Comparison of ENCODE assay signal across 8 cellular contexts in the genomic region with DNA sequence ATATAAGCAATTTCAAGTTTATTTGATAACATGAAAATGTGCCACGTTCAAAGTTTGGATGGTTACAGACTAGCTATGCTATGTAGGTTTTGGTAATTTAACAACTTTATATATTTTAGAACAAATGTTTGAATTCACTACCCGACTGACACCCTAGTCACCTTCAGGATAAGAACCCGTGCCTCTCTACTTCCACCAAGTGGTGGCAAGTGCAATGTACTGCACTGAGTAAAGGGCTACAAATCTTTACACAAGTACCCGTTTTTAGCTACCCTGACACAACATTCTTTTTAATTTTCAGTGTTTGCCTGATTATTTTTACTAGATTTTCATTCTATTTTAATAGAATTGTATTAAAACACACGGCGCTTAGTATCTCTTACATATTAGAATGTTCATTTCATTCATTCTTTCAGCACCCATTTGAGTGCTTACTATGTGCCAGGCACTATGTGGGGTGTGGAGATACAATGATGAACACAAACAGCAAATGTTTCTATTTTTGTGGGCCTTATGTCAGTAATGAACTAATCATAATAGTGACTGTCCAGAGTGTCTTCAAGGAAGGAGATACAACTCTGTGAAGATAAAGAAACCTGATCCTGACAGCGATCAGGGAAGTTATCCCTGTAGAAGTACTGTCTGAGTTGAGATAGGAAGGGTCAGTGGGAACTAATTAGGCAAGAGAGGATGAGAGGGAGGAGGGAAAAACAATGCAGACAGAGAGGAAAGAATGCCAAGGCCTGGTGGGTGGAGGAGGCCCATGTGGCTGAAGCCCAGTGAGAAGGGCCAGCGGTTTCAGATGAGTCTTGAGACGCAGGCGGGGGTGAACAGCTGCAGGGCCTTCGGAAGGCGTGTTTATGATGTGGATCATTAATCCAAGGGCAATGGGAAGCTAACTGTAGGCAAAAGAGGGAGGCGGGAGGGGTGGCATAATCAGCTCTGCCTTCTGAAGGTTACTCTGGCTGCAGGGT. TPM values are rescaled to one million over a fixed set of nuclear protein-coding genes. Genes with fewer than 3 reads are reported as not detected.
DNase-seq lines count a peak whose midpoint lies in the region; ATAC-seq and TF ChIP-seq lines count a peak whose summit lies in the region.

No MANE protein-coding gene starts in this region.

- H3K9me3 ChIP-seq in HCT116 (ENCODE audit: control insufficient read depth in 1 of 2, insufficient read depth in 1 of 2, low read depth in 1 of 2, low read length in 2 of 2) (no peaks in the 10 kb centered on the region), spleen (no peaks in the 10 kb centered on the region)

- WGBS in spleen, 5 donors, result 55 to 59% (median 57%) methylated on average over 13 of the region's 13 CpGs

- H2AFZ ChIP-seq in HCT116 (ENCODE audit: low read depth, low read length, poor library complexity, severe bottlenecking), result no peak overlapping the region

- no peaks in the 10 kb centered on the region for H3K27me3 ChIP-seq in HCT116 (ENCODE audit: insufficient read depth, low read length)
- peaks cover 0 to 4% (median 0%) of the 10 kb centered on the region in 7 donors for H3K27me3 ChIP-seq in spleen (replicated peaks in 1 of 7)

- H3K9ac ChIP-seq in HCT116 (ENCODE audit: low read length), result no peak overlapping the region

- TF ChIP-seq POLR2A in HCT116 (IDR thresholded peaks at IDR 0.05; ENCODE audit: borderline replicate concordance, extremely low read depth, insufficient read depth, insufficient read length) (no peak), spleen (IDR thresholded peaks at IDR 0.05) (no peak)

- no peaks in the 10 kb centered on the region for H4K20me1 ChIP-seq in HCT116 (ENCODE audit: insufficient read depth)

- H3K27ac ChIP-seq in HCT116 (ENCODE audit: low read depth, low read length), result no peak overlapping the region
- H3K27ac ChIP-seq in spleen, result no peak overlapping the region

- peak; percentile 64 for TF ChIP-seq RAD21 in HCT116 (IDR thresholded peaks at IDR 0.05; ENCODE audit: low read depth)

- no peaks in the 10 kb centered on the region for H3K79me2 ChIP-seq in HCT116 (ENCODE audit: insufficient read depth, low read length)

- peak; percentile 52 for DNase-seq in NCI-H2171 treated with DMSO at 0.1 percent for 48 hours (lab: John Stamatoyannopoulos, UW)
- DNase-seq in NCI-H2171 (lab: John Stamatoyannopoulos, UW), result no peak
- peak; percentile 45 for DNase-seq in HCT116 (ENCODE audit: low read depth, low spot score)
- peak; percentile 18 for DNase-seq in NCI-H345 (lab: John Stamatoyannopoulos, UW)
- peak; percentile 27 for DNase-seq in activated CD4-positive, alpha-beta T cell treated with anti-CD3 and anti-CD28 coated beads, Interleukin-2, amount 50 U/mL, for 1 hour
- DNase-seq in foreskin melanocyte, result peak; percentile 20
- DNase-seq in spleen, result no peak
- DNase-seq in cortex of kidney (lab: John Stamatoyannopoulos, UW), result no peak

- no peaks in the 10 kb centered on the region for H3K9me2 ChIP-seq in HCT116 (ENCODE audit: insufficient read depth)

- POLR2A ChIA-PET in HCT116 (lab: Charles Lee), result interaction anchor here (0.8 kb wide), 1 partner anchor 130 kb away, joined by 3 read pairs; no protein-coding TSS in a partner anchor

- CTCF ChIA-PET in HCT116 (lab: Charles Lee), result interaction anchor here (0.8 to 1.9 kb wide), 6 partner anchors 10 to 258 kb away, joined by 3 to 10 read pairs (median 4); no protein-coding TSS in a partner anchor

- TF ChIP-seq CTCF in HCT116 (IDR thresholded peaks at IDR 0.05 in 2 of 3, conservative IDR thresholded peaks at IDR 0.05 in 1 of 3; ENCODE audit: borderline replicate concordance in 1 of 3, insufficient read depth in 1 of 3, low read depth in 2 of 3, low read length in 2 of 3), result peak; percentile 39 to 82 (median 77); a peak in 5 of 6 replicates
- TF ChIP-seq CTCF in spleen (IDR thresholded peaks at IDR 0.05 in 8 of 11, conservative IDR thresholded peaks at IDR 0.05 in 3 of 11), result peak in 9 of 11 experiments; percentile 22 to 69 (median 55)

- BruUV-seq in HCT116 (replicated peaks; lab: Mats Ljungman, UMichigan), result no TSS peak

- peak; percentile 57 for ATAC-seq in HCT116

- H3K4me3 ChIP-seq in HCT116 (replicated peaks in 1 of 2; ENCODE audit: low read depth in 1 of 2, low read length in 2 of 2), result no peak overlapping the region
- no peak overlapping the region for H3K4me3 ChIP-seq in spleen

- H3K4me1 ChIP-seq in HCT116 (ENCODE audit: control insufficient read depth in 1 of 2, insufficient read depth in 2 of 2, low read length in 2 of 2), result peaks cover 10 to 16% of the 10 kb centered on the region in 2 experiments; a peak in 3 of 4 replicates
- peaks cover 7 to 25% (median 21%) of the 10 kb centered on the region in 6 donors for H3K4me1 ChIP-seq in spleen

- RAD21 ChIA-PET in HCT116 (lab: Charles Lee; ENCODE audit: low non-redundant PET in 1 of 2, low total read pairs in 2 of 2, uncharacterized antibody in 2 of 2, unreplicated experiment in 2 of 2), result interaction anchor here in 1 of 2 experiments (0.9 kb wide), 1 partner anchor 258 kb away, joined by 3 read pairs; the partner anchor contains the start of gene PSMG1

- H3K4me2 ChIP-seq in HCT116 (ENCODE audit: low read length), result no peak overlapping the region

- H3K36me3 ChIP-seq in HCT116 (ENCODE audit: control insufficient read depth in 1 of 2, insufficient read depth in 2 of 2, low read length in 2 of 2), result no peaks in the 10 kb centered on the region
- H3K36me3 ChIP-seq in spleen, result no peaks in the 10 kb centered on the region

- intact Hi-C loops in HCT116 (cut with micrococcal nuclease), result loop anchor here (10.0 kb wide), 1 partner anchor 257 kb away; the partner anchor contains the start of gene PSMG1
- intact Hi-C loops in spleen (cut with DNase I; ENCODE audit: low total_unique reads), result no loop called here

TF ChIP-seq in HCT116, 20 proteins besides CTCF, POLR2A, EP300 and RAD21:
- TF ChIP-seq SIN3A (IDR thresholded peaks at IDR 0.05; ENCODE audit: low read depth) (no peak), ZFX (IDR thresholded peaks at IDR 0.05) (no peak), CEBPB (IDR thresholded peaks at IDR 0.05; ENCODE audit: low read depth) (no peak), TCF7L2 (IDR thresholded peaks at IDR 0.05; ENCODE audit: borderline replicate concordance, extremely low read depth, insufficient read depth, insufficient read length) (no peak), FOSL1 (IDR thresholded peaks at IDR 0.05; ENCODE audit: low read depth) (no peak), ELF1 (IDR thresholded peaks at IDR 0.05; ENCODE audit: borderline replicate concordance, low read depth) (no peak), SP1 (IDR thresholded peaks at IDR 0.05; ENCODE audit: low read depth) (no peak), JUND (IDR thresholded peaks at IDR 0.05) (no peak), ZNF274 (IDR thresholded peaks at IDR 0.05; ENCODE audit: low read depth, low read length) (no peak), EZH2 (IDR thresholded peaks at IDR 0.05) (no peak), CBX3 (IDR thresholded peaks at IDR 0.05; ENCODE audit: low read depth) (no peak), SRF (IDR thresholded peaks at IDR 0.05; ENCODE audit: low read depth) (no peak)
- TF ChIP-seq, protein P1, sequence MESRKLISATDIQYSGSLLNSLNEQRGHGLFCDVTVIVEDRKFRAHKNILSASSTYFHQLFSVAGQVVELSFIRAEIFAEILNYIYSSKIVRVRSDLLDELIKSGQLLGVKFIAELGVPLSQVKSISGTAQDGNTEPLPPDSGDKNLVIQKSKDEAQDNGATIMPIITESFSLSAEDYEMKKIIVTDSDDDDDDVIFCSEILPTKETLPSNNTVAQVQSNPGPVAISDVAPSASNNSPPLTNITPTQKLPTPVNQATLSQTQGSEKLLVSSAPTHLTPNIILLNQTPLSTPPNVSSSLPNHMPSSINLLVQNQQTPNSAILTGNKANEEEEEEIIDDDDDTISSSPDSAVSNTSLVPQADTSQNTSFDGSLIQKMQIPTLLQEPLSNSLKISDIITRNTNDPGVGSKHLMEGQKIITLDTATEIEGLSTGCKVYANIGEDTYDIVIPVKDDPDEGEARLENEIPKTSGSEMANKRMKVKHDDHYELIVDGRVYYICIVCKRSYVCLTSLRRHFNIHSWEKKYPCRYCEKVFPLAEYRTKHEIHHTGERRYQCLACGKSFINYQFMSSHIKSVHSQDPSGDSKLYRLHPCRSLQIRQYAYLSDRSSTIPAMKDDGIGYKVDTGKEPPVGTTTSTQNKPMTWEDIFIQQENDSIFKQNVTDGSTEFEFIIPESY (IDR thresholded peaks at IDR 0.05; ENCODE audit: extremely low read depth, insufficient replicate concordance, low read length), result no peak
TF ChIP-seq in HCT116: peak in this region for 0.

RNA-seq across cellular contexts. Expression of gene LCA5L, which starts 3.8 kb away (rescaled TPM):
- total RNA-seq in HCT116 (2021; ENCODE audit: unreplicated experiment) (1.9 TPM), spleen (1 to 10 TPM in 1 of 7 donors, under 1 TPM in 5, not detected in 1; 0.40 to 1.3 (median 0.71) TPM)
- 0.67 and 0.87 TPM in 2 replicates for polyA plus RNA-seq in HCT116 (2012)
- polyA plus RNA-seq in spleen, result under 1 TPM; 0.26 to 0.38 (median 0.26) TPM

RNA-seq across cellular contexts. Expression of gene SH3BGR, which starts 10.0 kb away (rescaled TPM):
- total RNA-seq in HCT116 (2021; ENCODE audit: unreplicated experiment) (4.8 TPM), spleen (1 to 10 TPM in 5 of 7 donors, under 1 TPM in 2; 0.69 to 2.6 (median 1.3) TPM)
- polyA plus RNA-seq in HCT116 (2012), result 0.55 and 0.94 TPM in 2 replicates
- 1 to 10 TPM; 2.7 to 3.7 (median 3.7) TPM for polyA plus RNA-seq in spleen

Comparison
In these comparisons a context has a peak if more than half of its experiments do, and no peak if none do; other contexts are left out.
1. DNase-seq: peak in NCI-H2171 treated with DMSO at 0.1 percent for 48 hours (single experiment), HCT116 (single experiment), NCI-H345 (single experiment), activated CD4-positive, alpha-beta T cell treated with anti-CD3 and anti-CD28 coated beads, Interleukin-2, amount 50 U/mL, for 1 hour (single experiment) and foreskin melanocyte (single experiment); none in NCI-H2171 (single experiment), spleen (single experiment) and cortex of kidney (single experiment).